1 cellular context compared by ENCODE assay signal in the genomic region with DNA sequence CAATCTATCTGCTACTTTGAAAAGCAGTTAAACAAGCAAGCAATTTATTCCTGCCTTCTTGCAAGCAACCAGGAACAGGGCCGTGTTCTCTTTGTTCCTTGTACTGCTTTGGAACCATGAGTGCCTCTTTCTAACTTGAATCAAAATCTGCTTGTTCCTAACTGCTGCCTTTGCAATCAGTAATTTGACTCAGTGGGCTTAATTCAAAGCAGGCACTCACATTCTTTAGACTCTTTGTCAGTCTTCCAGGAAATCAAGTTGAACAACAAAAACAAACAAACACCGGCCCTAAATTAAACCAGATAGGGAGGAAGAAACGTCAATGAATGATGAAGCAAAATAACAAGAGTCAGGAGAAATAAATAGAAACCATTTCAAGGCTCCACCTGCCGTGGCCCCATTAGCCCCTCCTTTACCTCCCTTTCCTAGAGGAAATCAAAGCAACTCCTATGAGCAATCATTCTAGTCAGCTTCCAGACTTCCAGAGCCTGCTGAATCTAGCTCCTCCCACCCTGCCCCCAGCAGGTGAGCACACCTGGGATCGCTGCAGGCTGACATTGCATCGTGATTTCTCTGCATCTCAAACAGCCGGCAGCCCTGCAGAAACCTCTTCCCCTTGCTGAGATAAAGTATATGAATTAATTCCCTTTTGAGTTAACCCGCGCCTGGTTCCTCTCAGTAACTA.
TF ChIP-seq lines count a peak whose summit lies in the region.

No MANE protein-coding gene starts in this region.

TF ChIP-seq in GM12878, 131 proteins besides CTCF, POLR2A, EP300 and RAD21 (continued from another document):
- TF ChIP-seq, protein P1, sequence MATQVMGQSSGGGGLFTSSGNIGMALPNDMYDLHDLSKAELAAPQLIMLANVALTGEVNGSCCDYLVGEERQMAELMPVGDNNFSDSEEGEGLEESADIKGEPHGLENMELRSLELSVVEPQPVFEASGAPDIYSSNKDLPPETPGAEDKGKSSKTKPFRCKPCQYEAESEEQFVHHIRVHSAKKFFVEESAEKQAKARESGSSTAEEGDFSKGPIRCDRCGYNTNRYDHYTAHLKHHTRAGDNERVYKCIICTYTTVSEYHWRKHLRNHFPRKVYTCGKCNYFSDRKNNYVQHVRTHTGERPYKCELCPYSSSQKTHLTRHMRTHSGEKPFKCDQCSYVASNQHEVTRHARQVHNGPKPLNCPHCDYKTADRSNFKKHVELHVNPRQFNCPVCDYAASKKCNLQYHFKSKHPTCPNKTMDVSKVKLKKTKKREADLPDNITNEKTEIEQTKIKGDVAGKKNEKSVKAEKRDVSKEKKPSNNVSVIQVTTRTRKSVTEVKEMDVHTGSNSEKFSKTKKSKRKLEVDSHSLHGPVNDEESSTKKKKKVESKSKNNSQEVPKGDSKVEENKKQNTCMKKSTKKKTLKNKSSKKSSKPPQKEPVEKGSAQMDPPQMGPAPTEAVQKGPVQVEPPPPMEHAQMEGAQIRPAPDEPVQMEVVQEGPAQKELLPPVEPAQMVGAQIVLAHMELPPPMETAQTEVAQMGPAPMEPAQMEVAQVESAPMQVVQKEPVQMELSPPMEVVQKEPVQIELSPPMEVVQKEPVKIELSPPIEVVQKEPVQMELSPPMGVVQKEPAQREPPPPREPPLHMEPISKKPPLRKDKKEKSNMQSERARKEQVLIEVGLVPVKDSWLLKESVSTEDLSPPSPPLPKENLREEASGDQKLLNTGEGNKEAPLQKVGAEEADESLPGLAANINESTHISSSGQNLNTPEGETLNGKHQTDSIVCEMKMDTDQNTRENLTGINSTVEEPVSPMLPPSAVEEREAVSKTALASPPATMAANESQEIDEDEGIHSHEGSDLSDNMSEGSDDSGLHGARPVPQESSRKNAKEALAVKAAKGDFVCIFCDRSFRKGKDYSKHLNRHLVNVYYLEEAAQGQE (IDR thresholded peaks at IDR 0.05; ENCODE audit: low read depth, low read length) = no peak
- TF ChIP-seq, protein P2, sequence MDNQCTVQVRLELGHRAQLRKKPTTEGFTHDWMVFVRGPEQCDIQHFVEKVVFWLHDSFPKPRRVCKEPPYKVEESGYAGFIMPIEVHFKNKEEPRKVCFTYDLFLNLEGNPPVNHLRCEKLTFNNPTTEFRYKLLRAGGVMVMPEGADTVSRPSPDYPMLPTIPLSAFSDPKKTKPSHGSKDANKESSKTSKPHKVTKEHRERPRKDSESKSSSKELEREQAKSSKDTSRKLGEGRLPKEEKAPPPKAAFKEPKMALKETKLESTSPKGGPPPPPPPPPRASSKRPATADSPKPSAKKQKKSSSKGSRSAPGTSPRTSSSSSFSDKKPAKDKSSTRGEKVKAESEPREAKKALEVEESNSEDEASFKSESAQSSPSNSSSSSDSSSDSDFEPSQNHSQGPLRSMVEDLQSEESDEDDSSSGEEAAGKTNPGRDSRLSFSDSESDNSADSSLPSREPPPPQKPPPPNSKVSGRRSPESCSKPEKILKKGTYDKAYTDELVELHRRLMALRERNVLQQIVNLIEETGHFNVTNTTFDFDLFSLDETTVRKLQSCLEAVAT (IDR thresholded peaks at IDR 0.05) = no peak
- TF ChIP-seq MTA3 (IDR thresholded peaks at IDR 0.05; ENCODE audit: borderline replicate concordance, low read length) = no peak
- TF ChIP-seq, protein P3, sequence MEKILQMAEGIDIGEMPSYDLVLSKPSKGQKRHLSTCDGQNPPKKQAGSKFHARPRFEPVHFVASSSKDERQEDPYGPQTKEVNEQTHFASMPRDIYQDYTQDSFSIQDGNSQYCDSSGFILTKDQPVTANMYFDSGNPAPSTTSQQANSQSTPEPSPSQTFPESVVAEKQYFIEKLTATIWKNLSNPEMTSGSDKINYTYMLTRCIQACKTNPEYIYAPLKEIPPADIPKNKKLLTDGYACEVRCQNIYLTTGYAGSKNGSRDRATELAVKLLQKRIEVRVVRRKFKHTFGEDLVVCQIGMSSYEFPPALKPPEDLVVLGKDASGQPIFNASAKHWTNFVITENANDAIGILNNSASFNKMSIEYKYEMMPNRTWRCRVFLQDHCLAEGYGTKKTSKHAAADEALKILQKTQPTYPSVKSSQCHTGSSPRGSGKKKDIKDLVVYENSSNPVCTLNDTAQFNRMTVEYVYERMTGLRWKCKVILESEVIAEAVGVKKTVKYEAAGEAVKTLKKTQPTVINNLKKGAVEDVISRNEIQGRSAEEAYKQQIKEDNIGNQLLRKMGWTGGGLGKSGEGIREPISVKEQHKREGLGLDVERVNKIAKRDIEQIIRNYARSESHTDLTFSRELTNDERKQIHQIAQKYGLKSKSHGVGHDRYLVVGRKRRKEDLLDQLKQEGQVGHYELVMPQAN (conservative IDR thresholded peaks at IDR 0.05) = no peak
- TF ChIP-seq, protein P4, sequence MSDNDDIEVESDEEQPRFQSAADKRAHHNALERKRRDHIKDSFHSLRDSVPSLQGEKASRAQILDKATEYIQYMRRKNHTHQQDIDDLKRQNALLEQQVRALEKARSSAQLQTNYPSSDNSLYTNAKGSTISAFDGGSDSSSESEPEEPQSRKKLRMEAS (IDR thresholded peaks at IDR 0.05; ENCODE audit: low read depth, low read length) = no peak
